13 cellular contexts compared by ENCODE assay signal in genomic region chr3:37731895-37732294, GRCh38.
DNase-seq lines count a peak whose midpoint lies in the region; TF ChIP-seq lines count a peak whose summit lies in the region.
"Had no signal": no experiment of that assay in that cellular context is flagged by ENCODE, and none has a peak within 500 bp of the region (broad histone marks: within the 10 kb centered on the region; RNA-seq: fewer than 3 reads in every experiment).

No MANE protein-coding gene starts in this region.

- no peak overlapping the region for H3K4me3 ChIP-seq in thyroid gland (replicated peaks in 1 of 3)
- H3K4me3 ChIP-seq in effector memory CD4-positive, alpha-beta T cell (ENCODE audit: insufficient read depth, low read depth, low read length, poor library complexity, severe bottlenecking), result no peak overlapping the region
- H3K4me3 ChIP-seq: BLaER1 treated with 17β-estradiol and CSF1 and Interleukin-3, amounts not matched to agents 10 nM and 100 nM had no signal

- H2BK15ac ChIP-seq in H9 (ENCODE audit: low read depth, low read length), result no peak overlapping the region

- H3K23me2 ChIP-seq in H9 (ENCODE audit: insufficient read length, low read depth, low read length, poor library complexity, severe bottlenecking), result no peaks in the 10 kb centered on the region

- H3K4me1 ChIP-seq in H9 (ENCODE audit: insufficient read depth, low read length) (no peaks in the 10 kb centered on the region), thyroid gland (peaks cover 36 to 48% of the 10 kb centered on the region in 2 donors)
- H3K4me1 ChIP-seq in effector memory CD4-positive, alpha-beta T cell (ENCODE audit: control insufficient read depth, insufficient read depth, low read length, poor library complexity, severe bottlenecking), result no peaks in the 10 kb centered on the region

- no peak overlapping the region for H3K4me2 ChIP-seq in H9 (ENCODE audit: insufficient read depth, insufficient read length, low read length)
- H3K4me2 ChIP-seq: BLaER1 treated with 17β-estradiol and CSF1 and Interleukin-3, amounts not matched to agents 10 nM and 100 nM had no signal

- DNase-seq in DMS79 (lab: John Stamatoyannopoulos, UW) (peak; percentile 72), H9 (peak; percentile 8), cerebellum (ENCODE audit: low spot score) (peak; percentile 33), thyroid gland (peak; percentile 76 to 78)
- no peak for DNase-seq in effector memory CD4-positive, alpha-beta T cell
- DNase-seq in activated naive CD4-positive, alpha-beta T cell treated with anti-CD3 and anti-CD28 coated beads, Interleukin-2, amount 50 U/mL, for 16 hours, result no peak
- DNase-seq in effector CD4-positive, alpha-beta T cell, result no peak
- DNase-seq: ACHN; CD4-positive, CD25-positive, alpha-beta regulatory T cell; DMS53; HCEC 1CT; HFFc6 had no signal

- H3K27me3 ChIP-seq in H9 (ENCODE audit: insufficient read depth, low read length) (no peaks in the 10 kb centered on the region), thyroid gland (no peaks in the 10 kb centered on the region)
- no peaks in the 10 kb centered on the region for H3K27me3 ChIP-seq in effector memory CD4-positive, alpha-beta T cell (replicated peaks; ENCODE audit: control insufficient read depth, insufficient read depth, low read length, poor library complexity, severe bottlenecking)
- H3K27me3 ChIP-seq: BLaER1 treated with 17β-estradiol and CSF1 and Interleukin-3, amounts not matched to agents 10 nM and 100 nM had no signal

- no peak overlapping the region for H2BK5ac ChIP-seq in H9 (ENCODE audit: insufficient read length, low read length)

- no peaks in the 10 kb centered on the region for H4K20me1 ChIP-seq in H9 (ENCODE audit: control insufficient read depth, insufficient read depth, insufficient read length)
- H4K20me1 ChIP-seq: BLaER1 treated with 17β-estradiol and CSF1 and Interleukin-3, amounts not matched to agents 10 nM and 100 nM had no signal

- no peaks in the 10 kb centered on the region for H3K36me3 ChIP-seq in thyroid gland
- H3K36me3 ChIP-seq in effector memory CD4-positive, alpha-beta T cell (ENCODE audit: control insufficient read depth, insufficient read depth, low read length), result no peaks in the 10 kb centered on the region

- H3K4me1 Mint-ChIP-seq in H9, result no peaks in the 10 kb centered on the region; a peak in 1 of 4 replicates
- H3K4me1 Mint-ChIP-seq: CD4-positive, CD25-positive, alpha-beta regulatory T cell had no signal

- no peak overlapping the region for H2BK120ac ChIP-seq in H9 (ENCODE audit: low read depth, low read length, poor library complexity, severe bottlenecking)

- H3K9ac ChIP-seq in H9 (ENCODE audit: extremely low read depth, insufficient read length, low read length), result no peak overlapping the region
- H3K9ac ChIP-seq: BLaER1 treated with 17β-estradiol and CSF1 and Interleukin-3, amounts not matched to agents 10 nM and 100 nM had no signal

- no peak overlapping the region for H4K5ac ChIP-seq in H9 (ENCODE audit: insufficient read length, low read depth, low read length)

- no peak overlapping the region for H2AFZ ChIP-seq in H9 (ENCODE audit: low read length)

- no peaks in the 10 kb centered on the region for H3K9me3 Mint-ChIP-seq in H9
- H3K9me3 Mint-ChIP-seq: HFFc6 had no signal

- intact Hi-C loops in thyroid gland (cut with DNase I), result no loop called here

- H3K23ac ChIP-seq in H9 (ENCODE audit: insufficient read length, low read depth, low read length), result no peak overlapping the region

- H2AK5ac ChIP-seq in H9 (ENCODE audit: insufficient read length, low read length), result no peak overlapping the region

- H3K27ac ChIP-seq in H9 (ENCODE audit: insufficient read length, low read depth, low read length) (no peak overlapping the region), thyroid gland (peak overlapping the region; percentile 59 to 83 (median 77))
- H3K27ac ChIP-seq in effector memory CD4-positive, alpha-beta T cell (ENCODE audit: insufficient read depth, low read length, poor library complexity, severe bottlenecking), result no peak overlapping the region
- H3K27ac ChIP-seq: BLaER1 treated with 17β-estradiol and CSF1 and Interleukin-3, amounts not matched to agents 10 nM and 100 nM had no signal

- no peaks in the 10 kb centered on the region for H3K9me3 ChIP-seq in H9 (ENCODE audit: control insufficient read depth, low read depth, low read length)
- H3K9me3 ChIP-seq in thyroid gland, result no peaks in the 10 kb centered on the region
- no peaks in the 10 kb centered on the region for H3K9me3 ChIP-seq in effector memory CD4-positive, alpha-beta T cell (ENCODE audit: control insufficient read depth, low read length)
- H3K9me3 ChIP-seq: BLaER1 treated with 17β-estradiol and CSF1 and Interleukin-3, amounts not matched to agents 10 nM and 100 nM had no signal

- H3K27me3 Mint-ChIP-seq in H9 (ENCODE audit: low read depth), result no peaks in the 10 kb centered on the region

- H2BK12ac ChIP-seq in H9 (ENCODE audit: insufficient read length, low read depth, low read length), result no peak overlapping the region

- no peaks in the 10 kb centered on the region for H3K79me2 ChIP-seq in H9 (ENCODE audit: insufficient read depth, low read length)

- no peak overlapping the region for H3T11ph ChIP-seq in H9 (ENCODE audit: low read length)

- no peaks in the 10 kb centered on the region for H3K36me3 Mint-ChIP-seq in H9 (ENCODE audit: insufficient read depth in 1 of 3, low read depth in 3 of 3)
- H3K36me3 Mint-ChIP-seq: CD4-positive, CD25-positive, alpha-beta regulatory T cell had no signal

- TF ChIP-seq CTCF in H9 (conservative IDR thresholded peaks at IDR 0.05) (no peak), thyroid gland (IDR thresholded peaks at IDR 0.05) (no peak)

- no peak overlapping the region for H3K14ac ChIP-seq in H9 (ENCODE audit: insufficient read depth, low read length)

- no CpG with 5 or more reads among the region's 2 CpGs for WGBS in H9 (ENCODE audit: extremely low coverage, insufficient read length, low lambda C conversion rate)
- 34 to 49% methylated on average over 2 of the region's 2 CpGs for WGBS in thyroid gland, 2 donors

- no peak overlapping the region for H3K56ac ChIP-seq in H9 (ENCODE audit: insufficient read length, low read depth, low read length)

- no peak overlapping the region for H4K8ac ChIP-seq in H9 (replicated peaks; ENCODE audit: insufficient read length, low read depth, low read length)

- no peak overlapping the region for H2BK20ac ChIP-seq in H9 (ENCODE audit: low read depth, low read length, poor library complexity, severe bottlenecking)

- H3K18ac ChIP-seq in H9 (ENCODE audit: insufficient read length, low read depth, low read length), result no peak overlapping the region

- no peak for TF ChIP-seq POLR2A in thyroid gland (IDR thresholded peaks at IDR 0.05)

- H3K4ac ChIP-seq in H9 (ENCODE audit: low read depth, low read length), result no peak overlapping the region

- no peak overlapping the region; a peak in 1 of 7 replicates for H3K27ac Mint-ChIP-seq in H9
- H3K27ac Mint-ChIP-seq: CD4-positive, CD25-positive, alpha-beta regulatory T cell; HFFc6 had no signal

- H3K79me1 ChIP-seq in H9 (ENCODE audit: insufficient read depth, low read depth, low read length, poor library complexity, severe bottlenecking), result no peaks in the 10 kb centered on the region

- no peak overlapping the region for H3K4me3 Mint-ChIP-seq in H9
- H3K4me3 Mint-ChIP-seq: CD4-positive, CD25-positive, alpha-beta regulatory T cell; HFFc6 had no signal

- no peak overlapping the region for H4K91ac ChIP-seq in H9 (ENCODE audit: insufficient read length, low read depth, low read length)

Comparison
In these comparisons a context has a peak if more than half of its experiments do, and no peak if none do; other contexts are left out.
1. DNase-seq: peak in DMS79 (single experiment), H9 (single experiment), cerebellum (single experiment) and thyroid gland (2 of 2); none in effector memory CD4-positive, alpha-beta T cell (0 of 3), activated naive CD4-positive, alpha-beta T cell treated with anti-CD3 and anti-CD28 coated beads, Interleukin-2, amount 50 U/mL, for 16 hours (single experiment) and effector CD4-positive, alpha-beta T cell (single experiment).
2. H3K27ac ChIP-seq: peak in thyroid gland (3 of 3); none in H9 (single experiment) and effector memory CD4-positive, alpha-beta T cell (single experiment).